In the genomic region with DNA sequence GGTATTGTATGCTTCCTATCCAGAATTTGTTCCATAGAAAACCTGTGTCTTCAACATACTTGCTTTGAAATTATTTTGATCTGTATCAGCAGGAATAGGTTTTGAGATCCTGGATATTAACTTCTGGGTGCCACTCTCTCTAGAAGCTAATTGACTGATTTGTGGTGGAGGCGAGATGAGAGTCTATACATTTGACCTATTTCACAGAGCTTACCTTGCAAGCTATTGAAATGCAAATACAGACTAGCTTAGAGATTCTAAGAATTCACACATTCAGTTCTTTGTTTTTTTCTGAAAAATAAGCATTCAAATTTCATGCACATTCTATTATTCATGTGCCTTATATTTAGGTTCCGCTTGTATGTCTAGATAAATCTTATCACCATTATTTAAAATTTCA, we compare ENCODE assay signal across 18 cellular contexts.
DNase-seq lines count a peak whose midpoint lies in the region; ATAC-seq, FAIRE-seq and TF ChIP-seq lines count a peak whose summit lies in the region.
"Had no signal": no experiment of that assay in that cellular context is flagged by ENCODE, and none has a peak within 500 bp of the region (broad histone marks: within the 10 kb centered on the region; RNA-seq: fewer than 3 reads in every experiment).

No MANE protein-coding gene starts in this region.

- H3K79me2 ChIP-seq in mesendoderm (ENCODE audit: control insufficient read depth, insufficient read depth, low read length): no peaks in the 10 kb centered on the region

- FAIRE-seq in A549 (lab: Jason Lieb, UNC): peak; percentile 32
- FAIRE-seq: H54 had no signal

- H4K8ac ChIP-seq in mesendoderm (ENCODE audit: low read depth, low read length): no peak overlapping the region

- POLR2A ChIA-PET in A549 (lab: Yijun Ruan, JAX): no interaction called here

- no peak overlapping the region for H3K23ac ChIP-seq in mesendoderm (ENCODE audit: low read length)

- H3K27me3 ChIP-seq in mesendoderm (ENCODE audit: insufficient read depth, low read length, poor library complexity) (no peaks in the 10 kb centered on the region), BE2C (no peaks in the 10 kb centered on the region)
- H3K27me3 ChIP-seq: BLaER1 treated with 17β-estradiol and CSF1 and Interleukin-3, amounts not matched to agents 10 nM and 100 nM; Peyer's patch had no signal

- no peak overlapping the region for H2BK5ac ChIP-seq in mesendoderm (ENCODE audit: low read length)

- no peak for TF ChIP-seq CTCF in A549 (IDR thresholded peaks at IDR 0.05)
- TF ChIP-seq CTCF in BE2C (IDR thresholded peaks at IDR 0.05; ENCODE audit: low read depth, low read length): no peak

- peaks cover 44% of the 10 kb centered on the region for H3K36me3 Mint-ChIP-seq in T-helper 1 cell treated with Interleukin-12 subunit alpha and Interleukin-12 subunit beta and Interleukin-4 antibody, amounts not matched to agents 30 μg/mL and 1 μg/mL, for 36 hours (ENCODE audit: low read depth)
- peaks cover 29% of the 10 kb centered on the region for H3K36me3 Mint-ChIP-seq in activated T-helper 1 cell treated with anti-CD3 and anti-CD28 coated beads, Interleukin-12 subunit alpha, Interleukin-12 subunit beta, Interleukin-2, Interleukin-4 antibody, amounts not matched to agents 30 ng/mL and 10 ng/mL and 1 ng/mL, durations not matched to agents 14 hours and 24 hours and 36 hours (ENCODE audit: low read depth)

- no peak for ATAC-seq in A549

- H2AK5ac ChIP-seq in mesendoderm (ENCODE audit: low read length): no peak overlapping the region

- H3K27ac Mint-ChIP-seq in T-helper 1 cell treated with Interleukin-12 subunit alpha and Interleukin-12 subunit beta and Interleukin-4 antibody, amounts not matched to agents 30 μg/mL and 1 μg/mL, for 36 hours: peak overlapping the region; percentile 77
- H3K27ac Mint-ChIP-seq in activated T-helper 1 cell treated with anti-CD3 and anti-CD28 coated beads, Interleukin-12 subunit alpha, Interleukin-12 subunit beta, Interleukin-2, Interleukin-4 antibody, amounts not matched to agents 30 ng/mL and 10 ng/mL and 1 ng/mL, durations not matched to agents 14 hours and 24 hours and 36 hours: peak overlapping the region; percentile 81

- H2BK15ac ChIP-seq in mesendoderm (replicated peaks; ENCODE audit: low read depth): no peak overlapping the region

- H4K5ac ChIP-seq in mesendoderm (ENCODE audit: low read length): no peak overlapping the region

- H3K4me3 Mint-ChIP-seq in T-helper 1 cell treated with Interleukin-12 subunit alpha and Interleukin-12 subunit beta and Interleukin-4 antibody, amounts not matched to agents 30 μg/mL and 1 μg/mL, for 36 hours: peak overlapping the region; percentile 61
- peak overlapping the region; percentile 44 for H3K4me3 Mint-ChIP-seq in activated T-helper 1 cell treated with anti-CD3 and anti-CD28 coated beads, Interleukin-12 subunit alpha, Interleukin-12 subunit beta, Interleukin-2, Interleukin-4 antibody, amounts not matched to agents 30 ng/mL and 10 ng/mL and 1 ng/mL, durations not matched to agents 14 hours and 24 hours and 36 hours

- CTCF ChIA-PET in A549 (lab: Yijun Ruan, JAX): interaction anchor here (2.3 kb wide), 1 partner anchor 12 kb away, joined by 6 read pairs; no protein-coding TSS in a partner anchor

- H3K9me3 ChIP-seq in A549: no peaks in the 10 kb centered on the region
- H3K9me3 ChIP-seq in BE2C: no peaks in the 10 kb centered on the region
- H3K9me3 ChIP-seq: BLaER1 treated with 17β-estradiol and CSF1 and Interleukin-3, amounts not matched to agents 10 nM and 100 nM; Peyer's patch had no signal

- peaks cover 4% of the 10 kb centered on the region for H3K9me3 Mint-ChIP-seq in T-helper 1 cell treated with Interleukin-12 subunit alpha and Interleukin-12 subunit beta and Interleukin-4 antibody, amounts not matched to agents 30 μg/mL and 1 μg/mL, for 36 hours
- peaks cover 8% of the 10 kb centered on the region for H3K9me3 Mint-ChIP-seq in activated T-helper 1 cell treated with anti-CD3 and anti-CD28 coated beads, Interleukin-12 subunit alpha, Interleukin-12 subunit beta, Interleukin-2, Interleukin-4 antibody, amounts not matched to agents 30 ng/mL and 10 ng/mL and 1 ng/mL, durations not matched to agents 14 hours and 24 hours and 36 hours

- no peaks in the 10 kb centered on the region for H3K36me3 ChIP-seq in mesendoderm (ENCODE audit: control insufficient read depth, insufficient read depth, low read length)
- no peaks in the 10 kb centered on the region for H3K36me3 ChIP-seq in BE2C
- H3K36me3 ChIP-seq: BLaER1 treated with 17β-estradiol and CSF1 and Interleukin-3, amounts not matched to agents 10 nM and 100 nM; Peyer's patch had no signal

- no peak for TF ChIP-seq RAD21 in A549 (conservative IDR thresholded peaks at IDR 0.05 in 1 of 2, IDR thresholded peaks at IDR 0.05 in 1 of 2)

- 94% methylated on average over 2 of the region's 2 CpGs for WGBS in A549 (ENCODE audit: missing lambda C conversion rate)
- WGBS in mesendoderm (ENCODE audit: extremely low coverage, insufficient coverage, low lambda C conversion rate): no CpG with 5 or more reads among the region's 2 CpGs

- DNase-seq in T-helper 1 cell (no peak), A549 (ENCODE audit: low read depth in 1 of 2, low spot score in 1 of 2) (no peak), mesendoderm (peak; percentile 56), BE2C (no peak), NCI-H2171 (lab: John Stamatoyannopoulos, UW) (no peak)
- DNase-seq in activated T-helper 1 cell treated with anti-CD3 and anti-CD28 coated beads, Interleukin-12 subunit alpha, Interleukin-12 subunit beta, Interleukin-2, Interleukin-4 antibody, amounts not matched to agents 30 ng/mL and 10 ng/mL and 1 ng/mL, durations not matched to agents 14 hours and 24 hours and 36 hours (ENCODE audit: low spot score): no peak
- DNase-seq in NK-92 treated with Interleukin-12 subunit alpha and Interleukin-12 subunit beta, amount 100 ng/mL, for 24 hours (lab: John Stamatoyannopoulos, UW): no peak
- DNase-seq: Kasumi-1, NCI-H187 treated with DMSO at 0.1 percent for 48 hours, NCI-H2171 treated with DMSO at 0.1 percent for 48 hours, NCI-H510A, NCI-H82, Peyer's patch, Right ventricle myocardium superior had no signal

- TF ChIP-seq EP300 in A549 (IDR thresholded peaks at IDR 0.05): no peak

- TF ChIP-seq POLR2A in A549 (IDR thresholded peaks at IDR 0.05; ENCODE audit: low read length): no peak

- no peak overlapping the region for H3K4me3 ChIP-seq in A549
- no peak overlapping the region for H3K4me3 ChIP-seq in mesendoderm (ENCODE audit: low read length)
- no peak overlapping the region for H3K4me3 ChIP-seq in BE2C (ENCODE audit: low read depth, low read length)
- H3K4me3 ChIP-seq: BLaER1 treated with 17β-estradiol and CSF1 and Interleukin-3, amounts not matched to agents 10 nM and 100 nM; Peyer's patch had no signal

- H3K18ac ChIP-seq in mesendoderm (ENCODE audit: low read length): peak overlapping the region; percentile 90

- H3K4me1 ChIP-seq in A549 (no peaks in the 10 kb centered on the region), mesendoderm (ENCODE audit: control insufficient read depth, low read depth, low read length) (peaks cover 9% of the 10 kb centered on the region), BE2C (no peaks in the 10 kb centered on the region)
- H3K4me1 ChIP-seq: Peyer's patch had no signal

- H3K4me1 Mint-ChIP-seq in T-helper 1 cell treated with Interleukin-12 subunit alpha and Interleukin-12 subunit beta and Interleukin-4 antibody, amounts not matched to agents 30 μg/mL and 1 μg/mL, for 36 hours (ENCODE audit: low read depth): peaks cover 66% of the 10 kb centered on the region
- H3K4me1 Mint-ChIP-seq in activated T-helper 1 cell treated with anti-CD3 and anti-CD28 coated beads, Interleukin-12 subunit alpha, Interleukin-12 subunit beta, Interleukin-2, Interleukin-4 antibody, amounts not matched to agents 30 ng/mL and 10 ng/mL and 1 ng/mL, durations not matched to agents 14 hours and 24 hours and 36 hours (ENCODE audit: low read depth): peaks cover 68% of the 10 kb centered on the region

- H3K9ac ChIP-seq in mesendoderm (ENCODE audit: low read length): no peak overlapping the region
- H3K9ac ChIP-seq: BLaER1 treated with 17β-estradiol and CSF1 and Interleukin-3, amounts not matched to agents 10 nM and 100 nM had no signal

- H3K4me2 ChIP-seq in A549: no peak overlapping the region
- H3K4me2 ChIP-seq in mesendoderm (ENCODE audit: low read length): no peak overlapping the region
- H3K4me2 ChIP-seq: BLaER1 treated with 17β-estradiol and CSF1 and Interleukin-3, amounts not matched to agents 10 nM and 100 nM had no signal

- intact Hi-C loops in activated T-helper 1 cell treated with anti-CD3 and anti-CD28 coated beads, Interleukin-12 subunit alpha, Interleukin-12 subunit beta, Interleukin-2, Interleukin-4 antibody, amounts not matched to agents 30 ng/mL and 10 ng/mL and 1 ng/mL, durations not matched to agents 14 hours and 24 hours and 36 hours (cut with micrococcal nuclease): loop anchor here (5.0 kb wide), 1 partner anchor 915 kb away; the partner anchor contains the start of gene ERBIN

- H3K56ac ChIP-seq in mesendoderm (ENCODE audit: low read length): no peak overlapping the region

- no peak overlapping the region for H3K27ac ChIP-seq in A549
- no peak overlapping the region for H3K27ac ChIP-seq in mesendoderm (ENCODE audit: low read depth, low read length)
- H3K27ac ChIP-seq: 22Rv1; BLaER1 treated with 17β-estradiol and CSF1 and Interleukin-3, amounts not matched to agents 10 nM and 100 nM; Peyer's patch had no signal

- H3K79me1 ChIP-seq in mesendoderm (ENCODE audit: low read length): no peaks in the 10 kb centered on the region

- H3K4ac ChIP-seq in mesendoderm (ENCODE audit: low read depth, low read length): no peak overlapping the region

- no peak overlapping the region for H2BK120ac ChIP-seq in mesendoderm (ENCODE audit: low read depth, low read length)

- H3K27me3 Mint-ChIP-seq in T-helper 1 cell treated with Interleukin-12 subunit alpha and Interleukin-12 subunit beta and Interleukin-4 antibody, amounts not matched to agents 30 μg/mL and 1 μg/mL, for 36 hours (ENCODE audit: low read depth): no peaks in the 10 kb centered on the region
- no peaks in the 10 kb centered on the region for H3K27me3 Mint-ChIP-seq in activated T-helper 1 cell treated with anti-CD3 and anti-CD28 coated beads, Interleukin-12 subunit alpha, Interleukin-12 subunit beta, Interleukin-2, Interleukin-4 antibody, amounts not matched to agents 30 ng/mL and 10 ng/mL and 1 ng/mL, durations not matched to agents 14 hours and 24 hours and 36 hours (ENCODE audit: insufficient read depth)

TF ChIP-seq in A549, 52 proteins besides CTCF, POLR2A, EP300 and RAD21 (continues in another document):
- no peak for TF ChIP-seq MAFK (IDR thresholded peaks at IDR 0.05; ENCODE audit: partially characterized antibody)
- TF ChIP-seq RNF2 (IDR thresholded peaks at IDR 0.05; ENCODE audit: borderline replicate concordance, low read depth): no peak
- no peak for TF ChIP-seq FOXS1 (CRISPR knock-in tag; IDR thresholded peaks at IDR 0.05)
- TF ChIP-seq PHF8 (IDR thresholded peaks at IDR 0.05; ENCODE audit: borderline replicate concordance, low read depth): no peak
- no peak for TF ChIP-seq MAZ (IDR thresholded peaks at IDR 0.05; ENCODE audit: borderline replicate concordance, low read depth, low read length)
- TF ChIP-seq MYC (IDR thresholded peaks at IDR 0.05; ENCODE audit: borderline replicate concordance, low read length): no peak
- no peak for TF ChIP-seq GATA3 (IDR thresholded peaks at IDR 0.05; ENCODE audit: borderline replicate concordance)
